In the genomic region with DNA sequence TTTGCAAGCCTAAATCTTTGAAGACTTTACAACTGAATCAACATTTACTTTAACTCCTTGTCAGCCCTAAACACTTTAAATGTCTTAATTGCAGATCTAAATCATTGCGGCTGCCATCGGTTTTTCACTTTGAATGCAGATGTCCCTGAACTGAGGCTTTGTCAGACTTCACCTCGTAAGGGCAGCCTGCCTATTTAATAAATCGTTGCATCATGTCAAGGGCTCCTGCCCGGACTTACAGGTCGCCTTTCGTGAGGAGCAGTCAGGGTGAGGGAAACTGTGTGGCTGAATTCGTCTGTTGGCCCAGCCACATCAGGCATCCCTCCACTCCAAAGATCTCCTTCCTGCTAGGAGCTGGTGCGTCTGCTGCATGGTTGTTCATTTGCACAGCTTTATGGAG, we compare ENCODE assay signal across 12 cellular contexts.
"Had no signal": no experiment of that assay in that cellular context is flagged by ENCODE, and none has a peak within 500 bp of the region (broad histone marks: within the 10 kb centered on the region; RNA-seq: fewer than 3 reads in every experiment).

No MANE protein-coding gene starts in this region.

- DNase-seq: cerebellar nuclear complex; dermis blood vessel endothelial cell; endodermal cell; gastrocnemius medialis; immature natural killer cell; naive B cell; posterior cingulate gyrus; stimulated activated CD4-positive, alpha-beta T cell treated with anti-CD3 and anti-CD28 coated beads, Interleukin-2, amount 100 ng/mL, for 48 hours; stimulated activated naive CD4-positive, alpha-beta T cell treated with Interleukin-2 at 50 U/mL for 16 hours had no signal

- H3K9me3 ChIP-seq: gastrocnemius medialis, right atrium auricular region had no signal

- H3K4me3 ChIP-seq: cardiac muscle cell, gastrocnemius medialis, right atrium auricular region, smooth muscle cell had no signal

- H3K27ac ChIP-seq: cardiac muscle cell, gastrocnemius medialis, right atrium auricular region had no signal

- ATAC-seq: gastrocnemius medialis had no signal

- H3K27me3 ChIP-seq: cardiac muscle cell, gastrocnemius medialis, right atrium auricular region had no signal

- H3K36me3 ChIP-seq: cardiac muscle cell, gastrocnemius medialis, right atrium auricular region had no signal
